10 cellular contexts compared by ENCODE assay signal in genomic region chr2:146312899-146313298, GRCh38.
DNase-seq lines count a peak whose midpoint lies in the region; ATAC-seq, FAIRE-seq and TF ChIP-seq lines count a peak whose summit lies in the region.
"Had no signal": no experiment of that assay in that cellular context is flagged by ENCODE, and none has a peak within 500 bp of the region (broad histone marks: within the 10 kb centered on the region; RNA-seq: fewer than 3 reads in every experiment).

No MANE protein-coding gene starts in this region.

- H4K20me1 ChIP-seq in DND-41 (ENCODE audit: insufficient read depth, low read length) (no peaks in the 10 kb centered on the region), GM12878 (ENCODE audit: control insufficient read depth, insufficient read depth) (no peaks in the 10 kb centered on the region)

- no peak overlapping the region for H2AFZ ChIP-seq in DND-41 (ENCODE audit: low read depth, low read length)
- H2AFZ ChIP-seq in GM12878 (ENCODE audit: control insufficient read depth, low read depth, low read length) = no peak overlapping the region

- H3K9me3 ChIP-seq in DND-41 (ENCODE audit: insufficient read depth, low read length, severe bottlenecking) = no peaks in the 10 kb centered on the region
- H3K9me3 ChIP-seq in GM12878 (replicated peaks; ENCODE audit: control insufficient read depth, insufficient read depth, low read length) = no peaks in the 10 kb centered on the region

- H3K9ac ChIP-seq in DND-41 (ENCODE audit: low read depth, low read length) (no peak overlapping the region), GM12878 (ENCODE audit: control insufficient read depth, insufficient read depth, low read length) (no peak overlapping the region)

- H3K36me3 ChIP-seq in DND-41 (ENCODE audit: insufficient read depth, low read length) (no peaks in the 10 kb centered on the region), GM12878 (ENCODE audit: control insufficient read depth in 2 of 2, insufficient read depth in 2 of 2, low read length in 1 of 2) (no peaks in the 10 kb centered on the region)

- POLR2A ChIA-PET in GM12878 (lab: Charles Lee) = no interaction called here

- SMC1A ChIA-PET in GM12878 (lab: Charles Lee; ENCODE audit: uncharacterized antibody, unreplicated experiment) = interaction anchor here (0.6 to 2.2 kb wide), 10 partner anchors 11 to 560 kb away, joined by 3 to 7 read pairs (median 4); no protein-coding TSS in a partner anchor

- no peak for TF ChIP-seq EP300 in GM12878 (IDR thresholded peaks at IDR 0.05; ENCODE audit: borderline replicate concordance in 1 of 2, control insufficient read depth in 1 of 2, low read depth in 2 of 2, low read length in 2 of 2)

- no peak for FAIRE-seq in GM12878 (lab: Jason Lieb, UNC)
- FAIRE-seq: GM18507 had no signal

- ATAC-seq in DND-41 (ENCODE audit: insufficient read depth, low read depth) = no peak
- ATAC-seq in GM12878 = peak; percentile 45; the same call in 2 of the 3 replicates
- ATAC-seq in GM18873 (IDR thresholded peaks at IDR 0.05; ENCODE audit: low FRiP score, unreplicated experiment) = no peak
- ATAC-seq in HG03521 (IDR thresholded peaks at IDR 0.05; ENCODE audit: unreplicated experiment) = no peak

- TF ChIP-seq CTCF in DND-41 (IDR thresholded peaks at IDR 0.05; ENCODE audit: borderline replicate concordance, extremely low read depth, low read length, poor library complexity, severe bottlenecking) (peak; percentile 41), GM12878 (IDR thresholded peaks at IDR 0.05 in 2 of 3, conservative IDR thresholded peaks at IDR 0.05 in 1 of 3; ENCODE audit: control insufficient read depth in 2 of 3, extremely low read depth in 1 of 3, insufficient read depth in 1 of 3, low read depth in 3 of 3, low read length in 3 of 3) (no peak; a peak in 1 of 6 replicates)

- no peak overlapping the region for H3K4me2 ChIP-seq in DND-41 (ENCODE audit: insufficient read depth, low read length)
- no peak overlapping the region for H3K4me2 ChIP-seq in GM12878 (ENCODE audit: control insufficient read depth, insufficient read depth)

- DNase-seq in DND-41 = no peak
- peak; percentile 53 for DNase-seq in NAMALWA (ENCODE audit: low spot score)
- DNase-seq in GM12878 (ENCODE audit: low read depth, low spot score) = no peak
- DNase-seq in myocyte (ENCODE audit: low read depth) = peak; percentile 49
- DNase-seq in DMS153 (lab: John Stamatoyannopoulos, UW) = no peak
- no peak for DNase-seq in erythroblast (lab: John Stamatoyannopoulos, UW)
- DNase-seq: T-helper 9 cell had no signal

- H3K79me2 ChIP-seq in DND-41 (ENCODE audit: insufficient read depth, low read length) = no peaks in the 10 kb centered on the region
- H3K79me2 ChIP-seq in GM12878 (ENCODE audit: control insufficient read depth, insufficient read depth, low read length) = no peaks in the 10 kb centered on the region

- H3K4me3 ChIP-seq in DND-41 (ENCODE audit: low read depth in 1 of 2, low read length in 2 of 2) (no peak overlapping the region), GM12878 (no peak overlapping the region)

- intact Hi-C loops in GM12878 (cut with micrococcal nuclease; ENCODE audit: unreplicated experiment) = loop anchor here (5.0 to 10.0 kb wide), 2 partner anchors 86 to 268 kb away; no protein-coding TSS in a partner anchor

- H3K27me3 ChIP-seq in DND-41 (ENCODE audit: insufficient read depth, low read length, poor library complexity) = no peaks in the 10 kb centered on the region
- H3K27me3 ChIP-seq in GM12878 (replicated peaks in 1 of 2; ENCODE audit: control insufficient read depth in 2 of 2, insufficient read depth in 2 of 2, low read length in 1 of 2) = no peaks in the 10 kb centered on the region

- H3K27ac ChIP-seq in DND-41 (ENCODE audit: low read length) (no peak overlapping the region), GM12878 (ENCODE audit: control insufficient read depth, insufficient read depth) (no peak overlapping the region)

- CTCF ChIA-PET in GM12878 (lab: Yijun Ruan, JAX) = interaction anchor here (0.6 to 2.2 kb wide), 12 partner anchors 8 to 833 kb away, joined by 3 to 10 read pairs (median 3); no protein-coding TSS in a partner anchor

- in situ Hi-C loops in GM12878 (cut with MboI) = no loop called here

- H3K4me1 ChIP-seq in DND-41 (ENCODE audit: insufficient read depth, low read length) (no peaks in the 10 kb centered on the region), GM12878 (ENCODE audit: control insufficient read depth, insufficient read depth, low read length) (no peaks in the 10 kb centered on the region)

- TF ChIP-seq RAD21 in GM12878 (IDR thresholded peaks at IDR 0.05; ENCODE audit: insufficient read depth, low read depth, low read length) = peak; percentile 30; the same call in 1 of the 2 replicates

- WGBS in GM12878 (ENCODE audit: insufficient coverage, insufficient replicate concordance, low lambda C conversion rate, missing lambda C conversion rate) = 0% methylated on average over 2 of the region's 2 CpGs

- RAD21 ChIA-PET in GM12878 (lab: Charles Lee; ENCODE audit: unreplicated experiment) = interaction anchor here (0.6 to 1.8 kb wide), 6 partner anchors 12 to 266 kb away, joined by 3 to 4 read pairs (median 4); no protein-coding TSS in a partner anchor

- TF ChIP-seq POLR2A in GM12878 (IDR thresholded peaks at IDR 0.05; ENCODE audit: low read depth, low read length) (no peak), erythroblast (IDR thresholded peaks at IDR 0.05; ENCODE audit: low read length) (no peak)

- BruUV-seq in GM12878 (replicated peaks; lab: Mats Ljungman, UMichigan) = no TSS peak

TF ChIP-seq in GM12878, 131 proteins besides CTCF, POLR2A, EP300 and RAD21 (continues in another document):
- TF ChIP-seq E2F8 (IDR thresholded peaks at IDR 0.05; ENCODE audit: low read depth, partially characterized antibody) = no peak
- no peak for TF ChIP-seq ESRRA (IDR thresholded peaks at IDR 0.05; ENCODE audit: low read length)
- no peak for TF ChIP-seq KAT2A (conservative IDR thresholded peaks at IDR 0.05; ENCODE audit: control insufficient read depth, low read depth, low read length)
- no peak for TF ChIP-seq POU2F2 (IDR thresholded peaks at IDR 0.05; ENCODE audit: borderline replicate concordance, low read depth, low read length)
- no peak for TF ChIP-seq STAT1 (conservative IDR thresholded peaks at IDR 0.05)
- no peak for TF ChIP-seq TCF12 (IDR thresholded peaks at IDR 0.05; ENCODE audit: low read depth, low read length)
- no peak for TF ChIP-seq E2F4 (IDR thresholded peaks at IDR 0.05; ENCODE audit: low read depth, low read length)
- no peak for TF ChIP-seq CEBPZ (IDR thresholded peaks at IDR 0.05; ENCODE audit: low read depth, low read length)

Comparison
In these comparisons a context has a peak if more than half of its experiments do, and no peak if none do; other contexts are left out.
1. DNase-seq: peak in NAMALWA (single experiment) and myocyte (single experiment); none in DND-41 (single experiment), GM12878 (single experiment), DMS153 (single experiment) and erythroblast (0 of 2).